Comparison of ENCODE assay signal across 21 cellular contexts in genomic region chr1:207429963-207430362, GRCh38. TPM values are rescaled to one million over a fixed set of nuclear protein-coding genes. Genes with fewer than 3 reads are reported as not detected.
DNase-seq lines count a peak whose midpoint lies in the region; ATAC-seq lines count a peak whose summit lies in the region.
"Had no signal": no experiment of that assay in that cellular context is flagged by ENCODE, and none has a peak within 500 bp of the region (broad histone marks: within the 10 kb centered on the region; RNA-seq: fewer than 3 reads in every experiment).

No MANE protein-coding gene starts in this region.

- peak; percentile 48 for ATAC-seq in GM18502 (IDR thresholded peaks at IDR 0.05; ENCODE audit: poor library complexity, unreplicated experiment)
- ATAC-seq in GM21515 (IDR thresholded peaks at IDR 0.05; ENCODE audit: unreplicated experiment): peak; percentile 45
- ATAC-seq in HG03354 (IDR thresholded peaks at IDR 0.05; ENCODE audit: poor library complexity, severe bottlenecking, unreplicated experiment): peak; percentile 44
- peak; percentile 24 to 27 for ATAC-seq in naive B cell (ENCODE audit: low read depth in 2 of 2)
- no peak for ATAC-seq in GM21526 (IDR thresholded peaks at IDR 0.05; ENCODE audit: low FRiP score, unreplicated experiment)
- no peak for ATAC-seq in activated naive CD8-positive, alpha-beta T cell treated with anti-CD3 and anti-CD28 coated beads, Interleukin-2, amount 50 U/mL, for 24 hours
- ATAC-seq: activated naive CD4-positive, alpha-beta T cell treated with anti-CD3 and anti-CD28 coated beads, Interleukin-2, amount 50 U/mL, for 72 hours; pancreas had no signal

- no peaks in the 10 kb centered on the region for H3K27me3 Mint-ChIP-seq in naive B cell
- peaks cover 13% of the 10 kb centered on the region for H3K27me3 Mint-ChIP-seq in activated naive CD8-positive, alpha-beta T cell treated with anti-CD3 and anti-CD28 coated beads, Interleukin-2, amount 50 U/mL, for 24 hours

- H3K27ac Mint-ChIP-seq in naive B cell: peak overlapping the region; percentile 0 to 95 (median 84)
- H3K27ac Mint-ChIP-seq in activated naive CD8-positive, alpha-beta T cell treated with anti-CD3 and anti-CD28 coated beads, Interleukin-2, amount 50 U/mL, for 24 hours: no peak overlapping the region
- H3K27ac Mint-ChIP-seq: activated naive CD4-positive, alpha-beta T cell treated with anti-CD3 and anti-CD28 coated beads, Interleukin-2, amount 50 U/mL, for 72 hours had no signal

- H3K9me3 Mint-ChIP-seq in naive B cell: peaks cover 0 to 5% (median 0%) of the 10 kb centered on the region in 7 donors
- H3K9me3 Mint-ChIP-seq in activated naive CD8-positive, alpha-beta T cell treated with anti-CD3 and anti-CD28 coated beads, Interleukin-2, amount 50 U/mL, for 24 hours: no peaks in the 10 kb centered on the region
- H3K9me3 Mint-ChIP-seq: activated naive CD4-positive, alpha-beta T cell treated with anti-CD3 and anti-CD28 coated beads, Interleukin-2, amount 50 U/mL, for 72 hours had no signal

- peak overlapping the region; percentile 4 to 80 (median 62) for H3K4me3 Mint-ChIP-seq in naive B cell
- H3K4me3 Mint-ChIP-seq in activated naive CD8-positive, alpha-beta T cell treated with anti-CD3 and anti-CD28 coated beads, Interleukin-2, amount 50 U/mL, for 24 hours: no peak overlapping the region

- H3K4me1 Mint-ChIP-seq in naive B cell: peaks cover 66 to 91% (median 78%) of the 10 kb centered on the region in 3 donors
- H3K4me1 Mint-ChIP-seq in activated naive CD8-positive, alpha-beta T cell treated with anti-CD3 and anti-CD28 coated beads, Interleukin-2, amount 50 U/mL, for 24 hours: peaks cover 25% of the 10 kb centered on the region

- DNase-seq in naive B cell (no peak), 8988T (no peak)
- no peak for DNase-seq in activated naive CD8-positive, alpha-beta T cell treated with anti-CD3 and anti-CD28 coated beads, Interleukin-2, amount 50 U/mL, for 24 hours
- DNase-seq: activated CD4-positive, alpha-beta T cell treated with anti-CD3 and anti-CD28 coated beads, Interleukin-2, amount 50 U/mL, for 4 hours; activated T-cell treated with anti-CD3 and anti-CD28 coated beads, Interleukin-2, amount 50 U/mL, for 1 hour; C1 segment of cervical spinal cord; DMS79; glutamatergic neuron; MM.1S; NCI-H1930; pancreas; SJCRH30; stimulated activated CD4-positive, alpha-beta T cell treated with anti-CD3 and anti-CD28 coated beads, Interleukin-4, amount 100 ng/mL, for 24 hours; stimulated activated CD8-positive, alpha-beta memory T cell treated with anti-CD3 and anti-CD28 coated beads, Interleukin-4, amount 100 ng/mL, for 48 hours; T1000; tibial artery had no signal

- no peaks in the 10 kb centered on the region for H3K36me3 Mint-ChIP-seq in naive B cell
- no peaks in the 10 kb centered on the region for H3K36me3 Mint-ChIP-seq in activated naive CD8-positive, alpha-beta T cell treated with anti-CD3 and anti-CD28 coated beads, Interleukin-2, amount 50 U/mL, for 24 hours (ENCODE audit: low read depth)
- H3K36me3 Mint-ChIP-seq: activated naive CD4-positive, alpha-beta T cell treated with anti-CD3 and anti-CD28 coated beads, Interleukin-2, amount 50 U/mL, for 72 hours had no signal

RNA-seq across cellular contexts. Expression of gene CR2, which starts 24.2 kb away (rescaled TPM):
- 100 to 1,000 TPM in 3 of 6 donors, 10 to 100 TPM in 3; 78.0 to 142 (median 111) TPM for polyA plus RNA-seq in naive B cell (ENCODE audit: low read depth in 6 of 6)

Comparison
In these comparisons a context has a peak if more than half of its experiments do, and no peak if none do; other contexts are left out.
1. ATAC-seq: peak in GM18502 (single experiment), GM21515 (single experiment), HG03354 (single experiment) and naive B cell (2 of 2); none in GM21526 (single experiment) and activated naive CD8-positive, alpha-beta T cell treated with anti-CD3 and anti-CD28 coated beads, Interleukin-2, amount 50 U/mL, for 24 hours (single experiment).